12 cellular contexts compared by ENCODE assay signal in genomic region chr5:133048993-133049725, GRCh38. TPM values are rescaled to one million over a fixed set of nuclear protein-coding genes. Genes with fewer than 3 reads are reported as not detected.
A peak's percentile ranks its signal among the peaks of the same experiment; 100 is the strongest.
DNase-seq lines count a peak whose midpoint lies in the region; ATAC-seq and TF ChIP-seq lines count a peak whose summit lies in the region.
"Had no signal": no experiment of that assay in that cellular context is flagged by ENCODE, and none has a peak within 500 bp of the region (broad histone marks: within the 10 kb centered on the region; RNA-seq: fewer than 3 reads in every experiment).

No MANE protein-coding gene starts in this region.

- peaks cover 27% of the 10 kb centered on the region for H3K36me3 Mint-ChIP-seq in activated T-cell treated with anti-CD3 and anti-CD28 coated beads, Interleukin-2, amount 50 U/mL, for 24 hours (ENCODE audit: low read depth)

- peaks cover 29% of the 10 kb centered on the region for H3K4me1 Mint-ChIP-seq in activated T-cell treated with anti-CD3 and anti-CD28 coated beads, Interleukin-2, amount 50 U/mL, for 24 hours (ENCODE audit: low read depth)

- 19% methylated on average over 6 of the region's 6 CpGs for WGBS in right cardiac atrium
- 19 to 36% (median 24%) methylated on average over 6 of the region's 6 CpGs for WGBS in stomach, 5 donors

- peak overlapping the region; percentile 96 for H3K27ac ChIP-seq in VCaP
- peak overlapping the region; percentile 96 for H3K27ac ChIP-seq in right cardiac atrium (ENCODE audit: low read length)
- peak overlapping the region in 3 of 5 donors; percentile 41 to 51 (median 50) for H3K27ac ChIP-seq in stomach
- H3K27ac ChIP-seq: RWPE1 had no signal

- no peak for DNase-seq in activated T-cell treated with anti-CD3 and anti-CD28 coated beads, Interleukin-2, amount 50 U/mL, for 24 hours
- no peak for DNase-seq in activated T-cell treated with anti-CD3 and anti-CD28 coated beads, Interleukin-2, amount 50 U/mL, for 48 hours
- no peak for DNase-seq in right cardiac atrium
- no peak for DNase-seq in stomach
- no peak for DNase-seq in GM20000 (ENCODE audit: low spot score)
- DNase-seq in effector CD4-positive, alpha-beta T cell, result no peak
- DNase-seq in NOMO-1 treated with dmso at 0.1 percent for 144 hours (lab: John Stamatoyannopoulos, UW; ENCODE audit: unreplicated experiment), result no peak
- DNase-seq: adrenal gland; BE2C; stimulated activated naive B cell treated with anti-CD40 and anti-IgM and Interleukin-4, amounts not matched to agents 10 μg/mL and 1 μg/mL and 100 μg/mL, for 72 hours had no signal

- TF ChIP-seq CTCF in VCaP (conservative IDR thresholded peaks at IDR 0.05) (no peak), stomach (IDR thresholded peaks at IDR 0.05) (no peak), GM20000 (IDR thresholded peaks at IDR 0.05; ENCODE audit: extremely low read depth, missing control alignments) (no peak)

- no peak for ATAC-seq in right cardiac atrium
- ATAC-seq: stimulated activated naive B cell treated with anti-CD40 and anti-IgM and Interleukin-4, amounts not matched to agents 10 μg/mL and 1 μg/mL and 100 μg/mL, for 72 hours had no signal

- H3K27me3 ChIP-seq in right cardiac atrium (ENCODE audit: control insufficient read depth, insufficient read depth), result no peaks in the 10 kb centered on the region
- no peaks in the 10 kb centered on the region for H3K27me3 ChIP-seq in stomach
- H3K27me3 ChIP-seq: adrenal gland, BE2C had no signal

- H3K4me3 ChIP-seq in right cardiac atrium (ENCODE audit: low read length) (no peak overlapping the region), stomach (no peak overlapping the region)
- H3K4me3 ChIP-seq: adrenal gland had no signal

- H3K27ac Mint-ChIP-seq in activated T-cell treated with anti-CD3 and anti-CD28 coated beads, Interleukin-2, amount 50 U/mL, for 24 hours, result peak overlapping the region; percentile 69

- TF ChIP-seq POLR2A in stomach (IDR thresholded peaks at IDR 0.05), result no peak

- H3K4me1 ChIP-seq in right cardiac atrium (ENCODE audit: control insufficient read depth, insufficient read depth, low read length) (peaks cover 7% of the 10 kb centered on the region), stomach (peaks cover 21 to 45% (median 33%) of the 10 kb centered on the region in 4 donors)
- H3K4me1 ChIP-seq: BE2C had no signal

- no peak overlapping the region for H3K4me3 Mint-ChIP-seq in activated T-cell treated with anti-CD3 and anti-CD28 coated beads, Interleukin-2, amount 50 U/mL, for 24 hours
- H3K4me3 Mint-ChIP-seq: stimulated activated naive B cell treated with anti-CD40 and anti-IgM and Interleukin-4, amounts not matched to agents 10 μg/mL and 1 μg/mL and 100 μg/mL, for 72 hours had no signal

- TF ChIP-seq EP300 in stomach (IDR thresholded peaks at IDR 0.05), result no peak

- intact Hi-C loops in right cardiac atrium (cut with DNase I) (no loop called here), stomach (cut with DNase I; ENCODE audit: low total_unique reads) (no loop called here)

- no peaks in the 10 kb centered on the region for H3K36me3 ChIP-seq in stomach
- H3K36me3 ChIP-seq: adrenal gland had no signal

- no peaks in the 10 kb centered on the region for H3K9me3 Mint-ChIP-seq in activated T-cell treated with anti-CD3 and anti-CD28 coated beads, Interleukin-2, amount 50 U/mL, for 24 hours

- no peaks in the 10 kb centered on the region for H3K27me3 Mint-ChIP-seq in activated T-cell treated with anti-CD3 and anti-CD28 coated beads, Interleukin-2, amount 50 U/mL, for 24 hours
- H3K27me3 Mint-ChIP-seq: stimulated activated naive B cell treated with anti-CD40 and anti-IgM and Interleukin-4, amounts not matched to agents 10 μg/mL and 1 μg/mL and 100 μg/mL, for 72 hours had no signal

- no peaks in the 10 kb centered on the region for H3K9me3 ChIP-seq in right cardiac atrium (ENCODE audit: control insufficient read depth, low read length)
- H3K9me3 ChIP-seq in stomach, result no peaks in the 10 kb centered on the region
- H3K9me3 ChIP-seq: adrenal gland, BE2C had no signal

RNA-seq across cellular contexts. Expression of gene HSPA4, which starts 2.7 kb away (rescaled TPM):
- total RNA-seq in right cardiac atrium, result 10 to 100 TPM; 77.5 to 88.8 (median 85.3) TPM
- polyA plus RNA-seq in right cardiac atrium, result 52.1 TPM
- 10 to 100 TPM; 21.6 to 79.1 (median 48.8) TPM for total RNA-seq in stomach
- 10 to 100 TPM; 29.3 to 44.5 (median 29.9) TPM for polyA plus RNA-seq in stomach

RNA-seq across cellular contexts. Expression of gene ZCCHC10, which starts 22.8 kb away (rescaled TPM):
- total RNA-seq in right cardiac atrium, result 10 to 100 TPM; 13.7 to 18.3 (median 17.2) TPM
- polyA plus RNA-seq in right cardiac atrium, result 17.8 TPM
- 10 to 100 TPM in 1 of 5 donors, 1 to 10 TPM in 3, under 1 TPM in 1; 0.29 to 16.5 (median 6.4) TPM for total RNA-seq in stomach
- 10 to 100 TPM; 21.3 to 45.1 (median 23.3) TPM for polyA plus RNA-seq in stomach
